ENCODE assay signal across 2 cellular contexts in the genomic region with DNA sequence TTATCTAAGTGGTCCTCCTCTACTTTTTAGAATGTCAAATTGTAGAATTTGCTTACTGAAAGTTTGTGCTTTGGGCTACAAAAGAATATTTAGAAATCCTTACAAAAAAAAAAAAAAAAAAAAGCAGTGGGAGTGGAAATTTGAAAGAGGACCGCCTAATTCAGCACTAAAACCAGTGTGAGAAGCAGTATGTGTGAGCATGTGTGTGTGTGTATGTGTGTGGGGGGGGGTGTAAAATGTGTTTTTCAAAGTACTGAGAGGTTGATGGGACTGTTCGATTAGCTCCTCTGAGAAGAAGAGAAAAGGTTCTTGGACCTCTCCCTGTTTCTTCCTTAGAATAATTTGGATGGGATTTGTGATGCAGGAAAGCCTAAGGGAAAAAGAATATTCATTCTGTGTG.
TF ChIP-seq lines count a peak whose summit lies in the region.

VIT (plus strand) TSS at position 175 of the 400 bp plus-strand sequence. CDS start 19,664 bp downstream, outside the sequence.

TF ChIP-seq in SK-N-SH, 30 proteins besides CTCF, POLR2A, EP300 and RAD21 (continued from another document):
- TF ChIP-seq IRF3 (IDR thresholded peaks at IDR 0.05; ENCODE audit: low read depth, low read length): no peak
- TF ChIP-seq NFIC (IDR thresholded peaks at IDR 0.05; ENCODE audit: borderline replicate concordance): no peak
- TF ChIP-seq, protein P1, sequence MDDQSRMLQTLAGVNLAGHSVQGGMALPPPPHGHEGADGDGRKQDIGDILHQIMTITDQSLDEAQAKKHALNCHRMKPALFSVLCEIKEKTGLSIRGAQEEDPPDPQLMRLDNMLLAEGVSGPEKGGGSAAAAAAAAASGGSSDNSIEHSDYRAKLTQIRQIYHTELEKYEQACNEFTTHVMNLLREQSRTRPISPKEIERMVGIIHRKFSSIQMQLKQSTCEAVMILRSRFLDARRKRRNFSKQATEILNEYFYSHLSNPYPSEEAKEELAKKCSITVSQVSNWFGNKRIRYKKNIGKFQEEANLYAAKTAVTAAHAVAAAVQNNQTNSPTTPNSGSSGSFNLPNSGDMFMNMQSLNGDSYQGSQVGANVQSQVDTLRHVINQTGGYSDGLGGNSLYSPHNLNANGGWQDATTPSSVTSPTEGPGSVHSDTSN (IDR thresholded peaks at IDR 0.05): no peak
- TF ChIP-seq ZBTB33 (IDR thresholded peaks at IDR 0.05; ENCODE audit: borderline replicate concordance, low read depth): no peak

TF ChIP-seq in SK-N-SH treated with all-trans-retinoic acid at 6 μM for 48 hours, 23 proteins besides CTCF, POLR2A, EP300 and RAD21 (continued from another document):
- TF ChIP-seq TSHZ2 (CRISPR knock-in tag; IDR thresholded peaks at IDR 0.05) (no peak), BACH2 (CRISPR knock-in tag; IDR thresholded peaks at IDR 0.05; ENCODE audit: borderline replicate concordance) (no peak), POU6F1 (CRISPR knock-in tag; IDR thresholded peaks at IDR 0.05; ENCODE audit: borderline replicate concordance, low read depth) (no peak), ARNTL (CRISPR knock-in tag; IDR thresholded peaks at IDR 0.05; ENCODE audit: borderline replicate concordance, low read depth) (no peak), PPARA (CRISPR knock-in tag; IDR thresholded peaks at IDR 0.05; ENCODE audit: borderline replicate concordance) (no peak), ZFP30 (CRISPR knock-in tag; IDR thresholded peaks at IDR 0.05) (no peak), ZNF70 (CRISPR knock-in tag; IDR thresholded peaks at IDR 0.05) (no peak), TOX (CRISPR knock-in tag; IDR thresholded peaks at IDR 0.05; ENCODE audit: borderline replicate concordance) (no peak), OSR1 (CRISPR knock-in tag; IDR thresholded peaks at IDR 0.05) (no peak), PATZ1 (CRISPR knock-in tag; IDR thresholded peaks at IDR 0.05; ENCODE audit: borderline replicate concordance) (no peak)
